In genomic region chr17:41773731-41774193, GRCh38 we compare ENCODE assay signal across 12 cellular contexts. TPM values are rescaled to one million over a fixed set of nuclear protein-coding genes. Genes with fewer than 3 reads are reported as not detected.
DNase-seq lines count a peak whose midpoint lies in the region; ATAC-seq, FAIRE-seq and TF ChIP-seq lines count a peak whose summit lies in the region.
"Had no signal": no experiment of that assay in that cellular context is flagged by ENCODE, and none has a peak within 500 bp of the region (broad histone marks: within the 10 kb centered on the region; RNA-seq: fewer than 3 reads in every experiment).

No MANE protein-coding gene starts in this region.

- H3K27me3 Mint-ChIP-seq in brain: no peaks in the 10 kb centered on the region
- H3K27me3 Mint-ChIP-seq in natural killer cell treated with Interleukin-12 subunit alpha and Interleukin-12 subunit beta and Interleukin-15 and Interleukin-18, amount 100 ng/mL, for 72 hours: peaks cover 0 to 5% of the 10 kb centered on the region in 2 donors
- H3K27me3 Mint-ChIP-seq: stimulated activated naive CD8-positive, alpha-beta T cell treated with anti-CD3 and anti-CD28 coated beads, Interleukin-15, Interleukin-2, amounts not matched to agents 100 ng/mL and 50 ng/mL, for 24 hours had no signal

- peaks cover 36% of the 10 kb centered on the region for H3K36me3 Mint-ChIP-seq in brain
- H3K36me3 Mint-ChIP-seq in natural killer cell treated with Interleukin-12 subunit alpha and Interleukin-12 subunit beta and Interleukin-15 and Interleukin-18, amount 100 ng/mL, for 72 hours: no peaks in the 10 kb centered on the region
- H3K36me3 Mint-ChIP-seq: memory B cell had no signal

- ATAC-seq in HG02571 (IDR thresholded peaks at IDR 0.05; ENCODE audit: unreplicated experiment): no peak
- no peak for ATAC-seq in natural killer cell treated with Interleukin-12 subunit alpha and Interleukin-12 subunit beta and Interleukin-15 and Interleukin-18, amount 100 ng/mL, for 72 hours

- no peak overlapping the region for H3K4me3 Mint-ChIP-seq in brain
- no peak overlapping the region for H3K4me3 Mint-ChIP-seq in natural killer cell treated with Interleukin-12 subunit alpha and Interleukin-12 subunit beta and Interleukin-15 and Interleukin-18, amount 100 ng/mL, for 72 hours
- H3K4me3 Mint-ChIP-seq: memory B cell; stimulated activated naive CD8-positive, alpha-beta T cell treated with anti-CD3 and anti-CD28 coated beads, Interleukin-15, Interleukin-2, amounts not matched to agents 100 ng/mL and 50 ng/mL, for 24 hours had no signal

- H3K4me1 ChIP-seq in rectal smooth muscle tissue (ENCODE audit: control insufficient read depth, insufficient read depth, low read length): no peaks in the 10 kb centered on the region

- H3K4me1 Mint-ChIP-seq in brain: peaks cover 42% of the 10 kb centered on the region
- no peaks in the 10 kb centered on the region for H3K4me1 Mint-ChIP-seq in natural killer cell treated with Interleukin-12 subunit alpha and Interleukin-12 subunit beta and Interleukin-15 and Interleukin-18, amount 100 ng/mL, for 72 hours (ENCODE audit: low read depth in 2 of 2)

- TF ChIP-seq CTCF in brain (conservative IDR thresholded peaks at IDR 0.05) (no peak), D721Med (IDR thresholded peaks at IDR 0.05; ENCODE audit: insufficient read depth, missing control alignments) (no peak)

- DNase-seq in ELF-1 (ENCODE audit: low read depth, low spot score): peak; percentile 46
- DNase-seq in kidney tubule cell (ENCODE audit: low spot score): peak; percentile 41
- no peak for DNase-seq in epidermal melanocyte (ENCODE audit: insufficient read length, low spot score)
- no peak for DNase-seq in D721Med (ENCODE audit: insufficient read length, low spot score)
- no peak for DNase-seq in natural killer cell treated with Interleukin-12 subunit alpha and Interleukin-12 subunit beta and Interleukin-15 and Interleukin-18, amount 100 ng/mL, for 72 hours (ENCODE audit: low spot score)
- DNase-seq: T-helper 1 cell had no signal

- peaks cover 0 to 4% (median 0%) of the 10 kb centered on the region in 5 experiments for H3K9me3 Mint-ChIP-seq in brain
- no peaks in the 10 kb centered on the region for H3K9me3 Mint-ChIP-seq in natural killer cell treated with Interleukin-12 subunit alpha and Interleukin-12 subunit beta and Interleukin-15 and Interleukin-18, amount 100 ng/mL, for 72 hours
- H3K9me3 Mint-ChIP-seq: memory B cell; stimulated activated naive CD8-positive, alpha-beta T cell treated with anti-CD3 and anti-CD28 coated beads, Interleukin-15, Interleukin-2, amounts not matched to agents 100 ng/mL and 50 ng/mL, for 24 hours had no signal

- H3K27ac Mint-ChIP-seq in brain: peak overlapping the region in 3 of 5 experiments; percentile 42 to 89 (median 72)
- H3K27ac Mint-ChIP-seq in natural killer cell treated with Interleukin-12 subunit alpha and Interleukin-12 subunit beta and Interleukin-15 and Interleukin-18, amount 100 ng/mL, for 72 hours: no peak overlapping the region
- H3K27ac Mint-ChIP-seq: memory B cell; stimulated activated naive CD8-positive, alpha-beta T cell treated with anti-CD3 and anti-CD28 coated beads, Interleukin-15, Interleukin-2, amounts not matched to agents 100 ng/mL and 50 ng/mL, for 24 hours had no signal

- H3K27me3 ChIP-seq in rectal smooth muscle tissue (ENCODE audit: control insufficient read depth, insufficient read depth, low read length): no peaks in the 10 kb centered on the region
- H3K27me3 ChIP-seq: adrenal gland had no signal

- H3K9ac ChIP-seq in rectal smooth muscle tissue (ENCODE audit: low read length): no peak overlapping the region

- no peak for FAIRE-seq in D721Med (lab: Jason Lieb, UNC)

- H3K36me3 ChIP-seq in rectal smooth muscle tissue (ENCODE audit: control insufficient read depth, insufficient read depth, low read length): peaks cover 16% of the 10 kb centered on the region

- peak overlapping the region; percentile 37 for H3K27ac ChIP-seq in rectal smooth muscle tissue (ENCODE audit: low read depth, low read length)

- H3K4me3 ChIP-seq in rectal smooth muscle tissue (ENCODE audit: low read length): no peak overlapping the region
- H3K4me3 ChIP-seq: adrenal gland had no signal

RNA-seq across cellular contexts. Expression of gene JUP, which starts 12.7 kb away (rescaled TPM):
- 195 TPM for polyA plus RNA-seq in brain (ENCODE audit: insufficient read depth, low read depth, low replicate concordance)
- 1 to 10 TPM in 1 of 2 donors, under 1 TPM in 1; 0.14 to 1.0 TPM for total RNA-seq in natural killer cell treated with Interleukin-12 subunit alpha and Interleukin-12 subunit beta and Interleukin-15 and Interleukin-18, amount 100 ng/mL, for 72 hours

RNA-seq across cellular contexts. Expression of gene P3H4, which starts 38.0 kb away (rescaled TPM):
- 9.0 TPM for polyA plus RNA-seq in brain (ENCODE audit: insufficient read depth, low read depth, low replicate concordance)
- total RNA-seq in natural killer cell treated with Interleukin-12 subunit alpha and Interleukin-12 subunit beta and Interleukin-15 and Interleukin-18, amount 100 ng/mL, for 72 hours: 1 to 10 TPM; 1.8 to 5.2 TPM

RNA-seq across cellular contexts. Expression of gene FKBP10, which starts 39.0 kb away (rescaled TPM):
- 20.6 TPM for polyA plus RNA-seq in brain (ENCODE audit: insufficient read depth, low read depth, low replicate concordance)
- under 1 TPM; 0.64 to 0.74 TPM for total RNA-seq in natural killer cell treated with Interleukin-12 subunit alpha and Interleukin-12 subunit beta and Interleukin-15 and Interleukin-18, amount 100 ng/mL, for 72 hours

RNA-seq across cellular contexts. Expression of gene HAP1, which starts 39.3 kb away (rescaled TPM):
- polyA plus RNA-seq in brain (ENCODE audit: insufficient read depth, low read depth, low replicate concordance): 3.9 TPM
- not detected for total RNA-seq in natural killer cell treated with Interleukin-12 subunit alpha and Interleukin-12 subunit beta and Interleukin-15 and Interleukin-18, amount 100 ng/mL, for 72 hours

Comparison
In these comparisons a context has a peak if more than half of its experiments do, and no peak if none do; other contexts are left out.
1. DNase-seq: peak in ELF-1 (single experiment) and kidney tubule cell (single experiment); none in epidermal melanocyte (single experiment), D721Med (single experiment) and natural killer cell treated with Interleukin-12 subunit alpha and Interleukin-12 subunit beta and Interleukin-15 and Interleukin-18, amount 100 ng/mL, for 72 hours (single experiment).
2. H3K27ac Mint-ChIP-seq: peak in brain (3 of 5); none in natural killer cell treated with Interleukin-12 subunit alpha and Interleukin-12 subunit beta and Interleukin-15 and Interleukin-18, amount 100 ng/mL, for 72 hours (0 of 2).